Comparison of ENCODE assay signal across 22 cellular contexts in genomic region chr2:6341730-6342129, GRCh38.
"Had no signal": no experiment of that assay in that cellular context is flagged by ENCODE, and none has a peak within 500 bp of the region (broad histone marks: within the 10 kb centered on the region; RNA-seq: fewer than 3 reads in every experiment).

No MANE protein-coding gene starts in this region.

- H3K27ac ChIP-seq: epithelial cell of prostate, esophagus muscularis mucosa, gastrocnemius medialis, pancreas, prostate gland, spleen, tibial artery, upper lobe of right lung, vagina had no signal

- ATAC-seq: effector memory CD8-positive, alpha-beta T cell; gastrocnemius medialis; left lobe of liver; natural killer cell treated with Interleukin-12 subunit alpha and Interleukin-12 subunit beta and Interleukin-15 and Interleukin-18, amount 100 ng/mL, for 72 hours; pancreas; sciatic nerve; stimulated activated memory B cell treated with anti-CD40 and anti-IgM and Interleukin-4, amounts not matched to agents 10 μg/mL and 1 μg/mL and 100 μg/mL, for 72 hours; upper lobe of right lung had no signal

- H3K36me3 ChIP-seq: esophagus muscularis mucosa, gastrocnemius medialis, pancreas, prostate gland, spleen, tibial artery, upper lobe of right lung, vagina had no signal

- DNase-seq: effector memory CD8-positive, alpha-beta T cell; gastrocnemius medialis; glutamatergic neuron; islet precursor cell; occipital lobe; pancreas; retina; spleen; stimulated activated CD4-positive, alpha-beta T cell treated with anti-CD3 and anti-CD28 coated beads, Interleukin-15, amount 100 ng/mL, for 24 hours; stimulated activated CD4-positive, alpha-beta T cell treated with anti-CD3 and anti-CD28 coated beads, Interleukin-1b, Interleukin-23, amount 100 ng/mL, for 48 hours; stimulated activated CD4-positive, alpha-beta T cell treated with anti-CD3 and anti-CD28 coated beads, Interleukin-4, amount 100 ng/mL, for 24 hours; tibial artery; upper lobe of right lung had no signal

- H3K27ac Mint-ChIP-seq: effector memory CD8-positive, alpha-beta T cell; natural killer cell treated with Interleukin-12 subunit alpha and Interleukin-12 subunit beta and Interleukin-15 and Interleukin-18, amount 100 ng/mL, for 72 hours; stimulated activated naive CD8-positive, alpha-beta T cell treated with anti-CD3 and anti-CD28 coated beads, Interleukin-15, Interleukin-2, amounts not matched to agents 100 ng/mL and 50 ng/mL, for 24 hours had no signal

- H3K9me3 ChIP-seq: esophagus muscularis mucosa, gastrocnemius medialis, pancreas, prostate gland, spleen, tibial artery, upper lobe of right lung, vagina had no signal

- FAIRE-seq: pancreas had no signal

- H3K27me3 ChIP-seq: pancreas, spleen, tibial artery, upper lobe of right lung, vagina had no signal

- H3K4me3 ChIP-seq: esophagus muscularis mucosa, gastrocnemius medialis, pancreas, prostate gland, spleen, tibial artery, upper lobe of right lung, vagina had no signal

- H3K4me1 ChIP-seq: esophagus muscularis mucosa, gastrocnemius medialis, prostate gland, tibial artery, upper lobe of right lung, vagina had no signal

- H3K4me3 Mint-ChIP-seq: effector memory CD8-positive, alpha-beta T cell; natural killer cell treated with Interleukin-12 subunit alpha and Interleukin-12 subunit beta and Interleukin-15 and Interleukin-18, amount 100 ng/mL, for 72 hours; stimulated activated memory B cell treated with anti-CD40 and anti-IgM and Interleukin-4, amounts not matched to agents 10 μg/mL and 1 μg/mL and 100 μg/mL, for 72 hours; stimulated activated naive CD8-positive, alpha-beta T cell treated with anti-CD3 and anti-CD28 coated beads, Interleukin-15, Interleukin-2, amounts not matched to agents 100 ng/mL and 50 ng/mL, for 24 hours had no signal

- H3K27me3 Mint-ChIP-seq: effector memory CD8-positive, alpha-beta T cell; natural killer cell treated with Interleukin-12 subunit alpha and Interleukin-12 subunit beta and Interleukin-15 and Interleukin-18, amount 100 ng/mL, for 72 hours; stimulated activated memory B cell treated with anti-CD40 and anti-IgM and Interleukin-4, amounts not matched to agents 10 μg/mL and 1 μg/mL and 100 μg/mL, for 72 hours; stimulated activated naive CD8-positive, alpha-beta T cell treated with anti-CD3 and anti-CD28 coated beads, Interleukin-15, Interleukin-2, amounts not matched to agents 100 ng/mL and 50 ng/mL, for 24 hours had no signal

- H3K36me3 Mint-ChIP-seq: natural killer cell treated with Interleukin-12 subunit alpha and Interleukin-12 subunit beta and Interleukin-15 and Interleukin-18, amount 100 ng/mL, for 72 hours; stimulated activated memory B cell treated with anti-CD40 and anti-IgM and Interleukin-4, amounts not matched to agents 10 μg/mL and 1 μg/mL and 100 μg/mL, for 72 hours had no signal
